ENCODE assay signal across 1 cellular context in genomic region chr21:14383596-14384210, GRCh38.
TF ChIP-seq lines count a peak whose summit lies in the region.

No MANE protein-coding gene starts in this region.

TF ChIP-seq in WTC11, 78 proteins besides CTCF, POLR2A, EP300 and RAD21 (continued from another document):
- TF ChIP-seq E2F1 (CRISPR knock-in tag; IDR thresholded peaks at IDR 0.05): no peak
TF ChIP-seq in WTC11: peak in this region for 0.
